ENCODE assay signal across 8 cellular contexts in the genomic region with DNA sequence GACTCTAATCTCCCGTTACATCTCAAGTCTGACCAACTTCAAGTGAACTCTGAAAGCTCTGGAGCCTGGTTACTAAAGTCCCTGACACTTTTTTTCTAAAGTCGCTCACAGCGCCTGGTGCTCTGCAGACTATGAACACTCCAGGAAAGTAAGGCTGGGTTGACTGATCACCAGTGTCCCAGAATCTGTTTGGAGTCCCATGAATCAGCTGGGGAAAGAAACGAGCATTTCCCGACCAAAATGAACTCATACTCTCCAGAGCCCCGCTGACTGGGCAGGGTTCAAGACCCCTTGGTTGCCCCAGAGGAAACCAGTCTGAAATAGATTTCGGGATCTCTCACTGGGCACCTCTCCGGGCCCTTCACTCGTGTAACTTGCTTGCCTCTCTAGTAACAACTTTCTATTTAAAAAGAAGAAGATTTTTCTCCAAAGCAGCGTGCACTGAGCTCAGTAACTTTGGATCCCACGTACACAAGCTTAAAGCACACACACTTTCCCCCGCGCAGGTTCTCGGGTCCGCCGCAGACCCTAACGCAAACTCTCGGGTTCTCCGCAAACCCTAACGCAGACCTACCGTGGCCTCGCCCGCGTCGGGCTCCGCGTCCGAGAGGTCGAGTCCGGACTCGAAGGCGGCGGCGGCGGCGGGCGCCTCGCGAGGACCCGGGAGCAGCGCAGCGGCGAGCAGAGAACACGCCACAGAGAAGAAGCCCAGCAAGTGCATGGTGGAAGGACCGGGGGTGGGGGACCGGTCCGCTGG.
DNase-seq lines count a peak whose midpoint lies in the region; ATAC-seq, FAIRE-seq and TF ChIP-seq lines count a peak whose summit lies in the region.

No MANE protein-coding gene starts in this region.

- H3K4me3 ChIP-seq in foreskin fibroblast (ENCODE audit: low read depth in 1 of 2, low read length in 2 of 2) (peak overlapping the region; percentile 77 to 98), parathyroid adenoma (ENCODE audit: low read depth, low read length) (peak overlapping the region; percentile 68)

- no peaks in the 10 kb centered on the region for H3K9me3 ChIP-seq in parathyroid adenoma (ENCODE audit: control insufficient read depth, low read length)

- ATAC-seq in GM21390 (IDR thresholded peaks at IDR 0.05; ENCODE audit: unreplicated experiment) (peak; percentile 26), HG03460 (IDR thresholded peaks at IDR 0.05; ENCODE audit: unreplicated experiment) (no peak)

- no peaks in the 10 kb centered on the region for H3K27me3 ChIP-seq in parathyroid adenoma (ENCODE audit: control insufficient read depth, insufficient read depth, low read length)

- FAIRE-seq in RCC 7860 (lab: Jason Lieb, UNC) = peak; percentile 64

- H3K27ac ChIP-seq in parathyroid adenoma = peak overlapping the region; percentile 15

- peak overlapping the region; percentile 98 for H3K4me2 ChIP-seq in parathyroid adenoma (ENCODE audit: low read length)

- H3K9ac ChIP-seq in parathyroid adenoma = no peak overlapping the region

- no peaks in the 10 kb centered on the region for H3K4me1 ChIP-seq in parathyroid adenoma

- H3K36me3 ChIP-seq in parathyroid adenoma (ENCODE audit: control insufficient read depth, insufficient read depth, low read length) = no peaks in the 10 kb centered on the region

- TF ChIP-seq CTCF in foreskin fibroblast (IDR thresholded peaks at IDR 0.05; ENCODE audit: low read depth, low read length) (no peak), parathyroid adenoma (IDR thresholded peaks at IDR 0.05) (no peak)

- H3K79me2 ChIP-seq in parathyroid adenoma = no peaks in the 10 kb centered on the region

- peak overlapping the region; percentile 62 for H2AFZ ChIP-seq in parathyroid adenoma

- DNase-seq in AG20443 (ENCODE audit: low spot score) = peak; percentile 49
- DNase-seq in RCC 7860 (ENCODE audit: low spot score) = peak; percentile 64
- DNase-seq in foreskin fibroblast = peak in 1 of 2 donors; percentile 57
- no peak for DNase-seq in AML-193 (lab: John Stamatoyannopoulos, UW)
- DNase-seq in NCI-H1048 (lab: John Stamatoyannopoulos, UW) = no peak

Comparison
In these comparisons a context has a peak if more than half of its experiments do, and no peak if none do; other contexts are left out.
1. DNase-seq: peak in AG20443 (single experiment) and RCC 7860 (single experiment); none in AML-193 (0 of 2) and NCI-H1048 (single experiment).